ENCODE assay signal across 25 cellular contexts in the genomic region with DNA sequence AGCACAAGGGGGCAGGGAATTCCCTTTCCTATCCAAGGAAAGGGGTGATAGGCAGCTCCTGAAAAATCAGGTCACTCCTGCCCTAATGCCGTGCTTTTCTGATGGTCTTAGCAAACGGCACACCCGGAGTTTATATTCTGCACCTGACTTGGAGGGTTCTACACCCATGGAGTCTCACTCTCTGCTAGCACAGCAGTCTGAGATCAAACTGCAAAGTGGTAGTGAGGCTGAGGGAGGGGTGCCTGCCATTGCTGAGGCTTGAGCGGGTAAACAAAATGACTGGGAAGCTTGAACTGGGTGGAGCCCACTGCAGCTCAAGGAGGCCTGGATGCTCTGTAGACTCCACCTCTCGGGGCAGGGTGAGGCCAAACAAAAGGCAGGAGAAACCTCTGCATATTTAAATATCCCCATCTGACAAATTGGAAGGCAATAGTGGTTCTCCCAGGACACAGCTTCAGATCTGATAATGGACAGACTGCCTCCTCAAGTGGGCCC.
DNase-seq lines count a peak whose midpoint lies in the region; FAIRE-seq and TF ChIP-seq lines count a peak whose summit lies in the region.
"Had no signal": no experiment of that assay in that cellular context is flagged by ENCODE, and none has a peak within 500 bp of the region (broad histone marks: within the 10 kb centered on the region; RNA-seq: fewer than 3 reads in every experiment).

No MANE protein-coding gene starts in this region.

- WGBS in spleen, 5 donors, result 46 to 53% (median 52%) methylated on average over 2 to 5 of the region's 5 CpGs

- H3K9me3 ChIP-seq in kidney (ENCODE audit: control insufficient read depth in 1 of 2, low read length in 2 of 2) (peaks cover 6% of the 10 kb centered on the region in 2 donors), spleen (peaks cover 2 to 76% (median 49%) of the 10 kb centered on the region in 8 donors), neural progenitor cell (ENCODE audit: low read depth) (peaks cover 10% of the 10 kb centered on the region)

- no peak overlapping the region for H3K4me3 Mint-ChIP-seq in activated T-cell treated with anti-CD3 and anti-CD28 coated beads, Interleukin-2, amount 50 U/mL, for 24 hours
- H3K4me3 Mint-ChIP-seq in neural progenitor cell, result no peak overlapping the region
- H3K4me3 Mint-ChIP-seq: B cell; CD4-positive, CD25-positive, alpha-beta regulatory T cell; CD8-positive, alpha-beta T cell had no signal

- intact Hi-C loops in kidney (cut with DNase I) (no loop called here), spleen (cut with DNase I; ENCODE audit: low total_unique reads) (no loop called here)

- H3K36me3 ChIP-seq in kidney (ENCODE audit: control insufficient read depth in 1 of 2, insufficient read depth in 2 of 2, low read length in 2 of 2), result no peaks in the 10 kb centered on the region
- no peaks in the 10 kb centered on the region for H3K36me3 ChIP-seq in spleen
- H3K36me3 ChIP-seq in neural progenitor cell, result no peaks in the 10 kb centered on the region
- H3K36me3 ChIP-seq: BLaER1 had no signal

- peaks cover 40% of the 10 kb centered on the region for H3K9me3 Mint-ChIP-seq in activated T-cell treated with anti-CD3 and anti-CD28 coated beads, Interleukin-2, amount 50 U/mL, for 24 hours
- peaks cover 55% of the 10 kb centered on the region for H3K9me3 Mint-ChIP-seq in neural progenitor cell

- no peaks in the 10 kb centered on the region for H3F3A ChIP-seq in neural progenitor cell (ENCODE audit: low read depth)

- H2AFZ ChIP-seq in neural progenitor cell (replicated peaks), result no peak overlapping the region
- H2AFZ ChIP-seq: GM23248 had no signal

- H3K4me1 ChIP-seq in kidney (ENCODE audit: control insufficient read depth in 1 of 2, insufficient read depth in 1 of 2, low read depth in 1 of 2, low read length in 2 of 2) (no peaks in the 10 kb centered on the region), spleen (no peaks in the 10 kb centered on the region), neural progenitor cell (no peaks in the 10 kb centered on the region)
- H3K4me1 ChIP-seq: BLaER1, Caco-2 had no signal

- TF ChIP-seq CTCF in kidney (IDR thresholded peaks at IDR 0.05; ENCODE audit: borderline replicate concordance, extremely low read depth, insufficient read depth), result no peak
- no peak for TF ChIP-seq CTCF in spleen (IDR thresholded peaks at IDR 0.05 in 8 of 11, conservative IDR thresholded peaks at IDR 0.05 in 3 of 11)
- no peak for TF ChIP-seq CTCF in neural progenitor cell (IDR thresholded peaks at IDR 0.05)

- H4K20me1 ChIP-seq in neural progenitor cell (ENCODE audit: low read depth), result no peaks in the 10 kb centered on the region
- H4K20me1 ChIP-seq: BLaER1 had no signal

- H3K36me3 Mint-ChIP-seq in activated T-cell treated with anti-CD3 and anti-CD28 coated beads, Interleukin-2, amount 50 U/mL, for 24 hours (ENCODE audit: low read depth), result no peaks in the 10 kb centered on the region
- no peaks in the 10 kb centered on the region for H3K36me3 Mint-ChIP-seq in neural progenitor cell
- H3K36me3 Mint-ChIP-seq: CD4-positive, CD25-positive, alpha-beta regulatory T cell; CD8-positive, alpha-beta T cell had no signal

- no peak for TF ChIP-seq POLR2A in spleen (IDR thresholded peaks at IDR 0.05)

- H3K9ac ChIP-seq in kidney (ENCODE audit: low read length in 2 of 2), result no peak overlapping the region
- H3K9ac ChIP-seq in neural progenitor cell, result no peak overlapping the region
- H3K9ac ChIP-seq: BLaER1, GM23248 had no signal

- H3K27me3 Mint-ChIP-seq in activated T-cell treated with anti-CD3 and anti-CD28 coated beads, Interleukin-2, amount 50 U/mL, for 24 hours, result no peaks in the 10 kb centered on the region
- H3K27me3 Mint-ChIP-seq in neural progenitor cell (ENCODE audit: insufficient read depth, low read depth), result no peaks in the 10 kb centered on the region
- H3K27me3 Mint-ChIP-seq: B cell; CD4-positive, CD25-positive, alpha-beta regulatory T cell had no signal

- no peak overlapping the region for H3K27ac ChIP-seq in kidney (ENCODE audit: low read depth in 2 of 2, low read length in 2 of 2)
- H3K27ac ChIP-seq in spleen, result no peak overlapping the region
- H3K27ac ChIP-seq in neural progenitor cell, result no peak overlapping the region
- H3K27ac ChIP-seq: 22Rv1, BLaER1, C4-2B, GM23248 had no signal

- no peaks in the 10 kb centered on the region for H3K79me2 ChIP-seq in neural progenitor cell (ENCODE audit: low read depth)

- H3K4me1 Mint-ChIP-seq in activated T-cell treated with anti-CD3 and anti-CD28 coated beads, Interleukin-2, amount 50 U/mL, for 24 hours (ENCODE audit: low read depth), result no peaks in the 10 kb centered on the region
- no peaks in the 10 kb centered on the region for H3K4me1 Mint-ChIP-seq in neural progenitor cell
- H3K4me1 Mint-ChIP-seq: B cell; CD4-positive, CD25-positive, alpha-beta regulatory T cell had no signal

- DNase-seq in activated T-cell treated with anti-CD3 and anti-CD28 coated beads, Interleukin-2, amount 50 U/mL, for 24 hours, result peak; percentile 3
- DNase-seq in activated T-cell treated with anti-CD3 and anti-CD28 coated beads, Interleukin-2, amount 50 U/mL, for 48 hours, result no peak
- DNase-seq in ecto neural progenitor cell (ENCODE audit: low spot score) (peak; percentile 15), kidney (peak; percentile 10), spleen (peak; percentile 16), NCI-H510A treated with DMSO at 0.1 percent for 48 hours (lab: John Stamatoyannopoulos, UW) (no peak), neural progenitor cell (ENCODE audit: low spot score) (no peak), NCI-H526 (lab: John Stamatoyannopoulos, UW) (no peak)
- DNase-seq: Caco-2; CD4-positive, CD25-positive, alpha-beta regulatory T cell; DMS153; DND-41; GM23248; H7; HCEC 1CT had no signal

- H3K4me3 ChIP-seq in kidney (ENCODE audit: low read length in 2 of 2) (no peak overlapping the region), spleen (no peak overlapping the region), neural progenitor cell (no peak overlapping the region)
- H3K4me3 ChIP-seq: BLaER1, GM23248 had no signal

- H3K4me2 ChIP-seq in neural progenitor cell, result no peak overlapping the region
- H3K4me2 ChIP-seq: BLaER1 had no signal

- no peak for FAIRE-seq in kidney (lab: Jason Lieb, UNC)
- FAIRE-seq: A204.1, G401.6, GM12892, GM19239, H1 had no signal

- no peak overlapping the region for H3K27ac Mint-ChIP-seq in activated T-cell treated with anti-CD3 and anti-CD28 coated beads, Interleukin-2, amount 50 U/mL, for 24 hours
- H3K27ac Mint-ChIP-seq in neural progenitor cell, result no peak overlapping the region
- H3K27ac Mint-ChIP-seq: B cell; CD4-positive, CD25-positive, alpha-beta regulatory T cell; CD8-positive, alpha-beta T cell had no signal

- H3K27me3 ChIP-seq in spleen (replicated peaks in 1 of 7) (no peaks in the 10 kb centered on the region), neural progenitor cell (no peaks in the 10 kb centered on the region)
- H3K27me3 ChIP-seq: BLaER1 had no signal

Comparison
In these comparisons a context has a peak if more than half of its experiments do, and no peak if none do; other contexts are left out.
1. DNase-seq: peak in activated T-cell treated with anti-CD3 and anti-CD28 coated beads, Interleukin-2, amount 50 U/mL, for 24 hours (single experiment), ecto neural progenitor cell (single experiment), kidney (single experiment) and spleen (single experiment); none in activated T-cell treated with anti-CD3 and anti-CD28 coated beads, Interleukin-2, amount 50 U/mL, for 48 hours (0 of 2), NCI-H510A treated with DMSO at 0.1 percent for 48 hours (single experiment), neural progenitor cell (single experiment) and NCI-H526 (0 of 2).